ENCODE assay signal across 32 cellular contexts in genomic region chrX:34140816-34141215, GRCh38. TPM values are rescaled to one million over a fixed set of nuclear protein-coding genes. Genes with fewer than 3 reads are reported as not detected.
"Had no signal": no experiment of that assay in that cellular context is flagged by ENCODE, and none has a peak within 500 bp of the region (broad histone marks: within the 10 kb centered on the region; RNA-seq: fewer than 3 reads in every experiment).

No MANE protein-coding gene starts in this region.

- H3K4me3 ChIP-seq: dorsolateral prefrontal cortex, gastrocnemius medialis, lung, ovary, psoas muscle, sigmoid colon, thoracic aorta, tibial nerve, upper lobe of right lung, uterus had no signal

- H3K27ac Mint-ChIP-seq: memory B cell; natural killer cell; stimulated activated memory B cell treated with anti-CD40 and anti-IgM and Interleukin-4, amounts not matched to agents 10 μg/mL and 1 μg/mL and 100 μg/mL, for 72 hours had no signal

- H3K4me1 ChIP-seq: gastrocnemius medialis, psoas muscle, sigmoid colon, tibial nerve, upper lobe of right lung, uterus had no signal

- H3K36me3 Mint-ChIP-seq: memory B cell; natural killer cell; stimulated activated memory B cell treated with anti-CD40 and anti-IgM and Interleukin-4, amounts not matched to agents 10 μg/mL and 1 μg/mL and 100 μg/mL, for 72 hours had no signal

- H3K27me3 Mint-ChIP-seq: memory B cell; stimulated activated memory B cell treated with anti-CD40 and anti-IgM and Interleukin-4, amounts not matched to agents 10 μg/mL and 1 μg/mL and 100 μg/mL, for 72 hours had no signal

- DNase-seq: dorsolateral prefrontal cortex; effector CD4-positive, alpha-beta T cell; foreskin fibroblast; gastrocnemius medialis; head of caudate nucleus; kidney; natural killer cell; occipital lobe; ovary; posterior cingulate gyrus; psoas muscle; right cardiac atrium; sigmoid colon; stimulated activated CD4-positive, alpha-beta T cell treated with anti-CD3 and anti-CD28 coated beads, Interleukin-2, amount 100 ng/mL, for 24 hours; stimulated activated CD4-positive, alpha-beta T cell treated with anti-CD3 and anti-CD28 coated beads, Interleukin-4, amount 100 ng/mL, for 4 hours; stimulated activated naive CD8-positive, alpha-beta T cell treated with anti-CD3 and anti-CD28 coated beads, Interleukin-15, Interleukin-2, amounts not matched to agents 100 U/mL and 50 U/mL, for 24 hours; upper lobe of right lung; uterus had no signal

- H3K36me3 ChIP-seq: gastrocnemius medialis, ovary, sigmoid colon, thoracic aorta, tibial nerve, upper lobe of right lung, uterus had no signal

- H3K9me3 Mint-ChIP-seq: memory B cell; stimulated activated memory B cell treated with anti-CD40 and anti-IgM and Interleukin-4, amounts not matched to agents 10 μg/mL and 1 μg/mL and 100 μg/mL, for 72 hours had no signal

- H3K27ac ChIP-seq: dorsolateral prefrontal cortex, epithelial cell of prostate, gastrocnemius medialis, ovary, psoas muscle, sigmoid colon, thoracic aorta, tibial nerve, upper lobe of right lung, uterus had no signal

- H3K4me1 Mint-ChIP-seq: memory B cell; natural killer cell; stimulated activated memory B cell treated with anti-CD40 and anti-IgM and Interleukin-4, amounts not matched to agents 10 μg/mL and 1 μg/mL and 100 μg/mL, for 72 hours had no signal

- H3K27me3 ChIP-seq: gastrocnemius medialis, ovary, sigmoid colon, tibial nerve, upper lobe of right lung, uterus had no signal

- H3K4me3 Mint-ChIP-seq: memory B cell; natural killer cell; stimulated activated memory B cell treated with anti-CD40 and anti-IgM and Interleukin-4, amounts not matched to agents 10 μg/mL and 1 μg/mL and 100 μg/mL, for 72 hours had no signal

- ATAC-seq: esophagus mucosa; gastrocnemius medialis; left lobe of liver; natural killer cell; psoas muscle; right cardiac atrium; stimulated activated memory B cell treated with anti-CD40 and anti-IgM and Interleukin-4, amounts not matched to agents 10 μg/mL and 1 μg/mL and 100 μg/mL, for 72 hours; stimulated activated naive CD8-positive, alpha-beta T cell treated with anti-CD3 and anti-CD28 coated beads, Interleukin-15, Interleukin-2, amounts not matched to agents 100 U/mL and 50 U/mL, for 24 hours; upper lobe of right lung had no signal

- H3K9me3 ChIP-seq: gastrocnemius medialis, ovary, psoas muscle, sigmoid colon, thoracic aorta, tibial nerve, upper lobe of right lung, uterus had no signal

RNA-seq across cellular contexts. Expression of gene FAM47A, which starts 8.7 kb away (rescaled TPM):
- total RNA-seq: dorsolateral prefrontal cortex, esophagus mucosa, gastrocnemius medialis, glomerular endothelial cell, kidney, left lobe of liver, liver, lung, mononuclear cell, natural killer cell, occipital lobe, ovary, psoas muscle, renal cortical epithelial cell, right cardiac atrium, sigmoid colon, skeletal muscle tissue, thoracic aorta, tibial nerve, upper lobe of right lung, uterus had no signal
- polyA plus RNA-seq: liver, lung, neural cell, ovary, psoas muscle, right cardiac atrium, sigmoid colon had no signal
